ENCODE assay signal across 2 cellular contexts in the genomic region with DNA sequence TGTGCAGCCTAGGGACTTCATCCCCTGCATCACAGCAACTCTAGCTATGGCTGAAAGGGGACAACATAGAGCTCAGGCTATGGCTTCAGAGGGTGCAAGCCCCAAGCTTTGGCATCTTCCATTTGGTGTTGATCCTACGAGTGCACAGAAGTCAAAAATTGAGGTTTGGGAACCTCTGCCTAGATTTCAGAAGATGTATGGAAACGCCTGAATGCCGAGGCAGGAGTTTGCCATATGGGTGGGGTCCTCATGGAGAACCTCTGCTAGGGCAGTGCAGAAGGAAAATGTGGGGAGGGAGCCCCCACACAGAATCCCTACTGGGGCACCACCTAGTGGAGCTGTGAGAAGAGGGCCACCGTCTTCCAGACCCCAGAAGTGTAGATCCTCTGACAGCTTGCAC.
DNase-seq lines count a peak whose midpoint lies in the region; TF ChIP-seq lines count a peak whose summit lies in the region.
"Not testable (repeated sequence)": the region's sequence is repeated elsewhere in the genome, so short reads cannot be mapped to it uniquely, and the experiment has no call there.

No MANE protein-coding gene starts in this region.

- DNase-seq in chondrocyte (ENCODE audit: low spot score) (peak; percentile 12), esophagus muscularis mucosa (ENCODE audit: extremely low spot score) (peak; percentile 68)

- intact Hi-C loops in esophagus muscularis mucosa (cut with DNase I): not testable (repeated sequence)

- TF ChIP-seq POLR2A in esophagus muscularis mucosa (IDR thresholded peaks at IDR 0.05; ENCODE audit: low read depth): not testable (repeated sequence)

- not testable (repeated sequence) for H3K36me3 ChIP-seq in esophagus muscularis mucosa

- not testable (repeated sequence) for H3K27me3 Mint-ChIP-seq in chondrocyte (ENCODE audit: low read depth)

- not testable (repeated sequence) for H3K27me3 ChIP-seq in esophagus muscularis mucosa

- not testable (repeated sequence) for H3K9me3 ChIP-seq in esophagus muscularis mucosa

- TF ChIP-seq EP300 in esophagus muscularis mucosa (IDR thresholded peaks at IDR 0.05): not testable (repeated sequence)

- peaks cover 52% of the 10 kb centered on the region for H3K9me3 Mint-ChIP-seq in chondrocyte (ENCODE audit: low read depth)

- not testable (repeated sequence) for H3K4me1 ChIP-seq in esophagus muscularis mucosa

- not testable (repeated sequence) for H3K27ac Mint-ChIP-seq in chondrocyte (ENCODE audit: unreplicated experiment)

- H3K36me3 Mint-ChIP-seq in chondrocyte (ENCODE audit: low read depth): not testable (repeated sequence)

- 57% methylated on average over 4 of the region's 4 CpGs for WGBS in esophagus muscularis mucosa

- not testable (repeated sequence) for H3K4me3 ChIP-seq in esophagus muscularis mucosa

- H3K4me1 Mint-ChIP-seq in chondrocyte (ENCODE audit: low read depth): not testable (repeated sequence)

- not testable (repeated sequence) for H3K27ac ChIP-seq in esophagus muscularis mucosa (replicated peaks in 1 of 4)

- not testable (repeated sequence) for H3K4me3 Mint-ChIP-seq in chondrocyte (ENCODE audit: unreplicated experiment)

- not testable (repeated sequence) for TF ChIP-seq CTCF in chondrocyte (IDR thresholded peaks at IDR 0.05); esophagus muscularis mucosa (IDR thresholded peaks at IDR 0.05)
